8 cellular contexts compared by ENCODE assay signal in genomic region chr7:34087892-34088891, GRCh38.
DNase-seq lines count a peak whose midpoint lies in the region; ATAC-seq and TF ChIP-seq lines count a peak whose summit lies in the region.

No MANE protein-coding gene starts in this region.

- no peak overlapping the region for H3K4me3 ChIP-seq in retinal pigment epithelial cell (ENCODE audit: low read length)

- H3K36me3 Mint-ChIP-seq in natural killer cell (no peaks in the 10 kb centered on the region), endothelial cell (ENCODE audit: low read depth, unreplicated experiment) (no peaks in the 10 kb centered on the region), CD14-positive monocyte (no peaks in the 10 kb centered on the region)
- no peaks in the 10 kb centered on the region for H3K36me3 Mint-ChIP-seq in natural killer cell treated with Interleukin-12 subunit alpha and Interleukin-12 subunit beta and Interleukin-15 and Interleukin-18, amount 100 ng/mL, for 72 hours

- ATAC-seq in natural killer cell (no peak), HG02840 (IDR thresholded peaks at IDR 0.05; ENCODE audit: low FRiP score, unreplicated experiment) (no peak)
- ATAC-seq in natural killer cell treated with Interleukin-12 subunit alpha and Interleukin-12 subunit beta and Interleukin-15 and Interleukin-18, amount 100 ng/mL, for 72 hours = no peak

- H3K9me3 Mint-ChIP-seq in natural killer cell (no peaks in the 10 kb centered on the region), endothelial cell (ENCODE audit: unreplicated experiment) (no peaks in the 10 kb centered on the region), CD14-positive monocyte (peaks cover 0 to 16% (median 4%) of the 10 kb centered on the region in 7 donors)
- peaks cover 6% of the 10 kb centered on the region for H3K9me3 Mint-ChIP-seq in natural killer cell treated with Interleukin-12 subunit alpha and Interleukin-12 subunit beta and Interleukin-15 and Interleukin-18, amount 100 ng/mL, for 72 hours

- peak; percentile 12 for TF ChIP-seq CTCF in natural killer cell (IDR thresholded peaks at IDR 0.05)
- peak; percentile 67 for TF ChIP-seq CTCF in endothelial cell (IDR thresholded peaks at IDR 0.05; ENCODE audit: unreplicated experiment)
- peak; percentile 81 for TF ChIP-seq CTCF in retinal pigment epithelial cell (conservative IDR thresholded peaks at IDR 0.05; ENCODE audit: low read depth, low read length)
- TF ChIP-seq CTCF in CD14-positive monocyte (IDR thresholded peaks at IDR 0.05) = no peak

- DNase-seq in natural killer cell (no peak), NCI-H2196 treated with DMSO at 0.1 percent for 48 hours (lab: John Stamatoyannopoulos, UW; ENCODE audit: unreplicated experiment) (peak; percentile 22), endothelial cell (ENCODE audit: low spot score) (peak; percentile 53), retinal pigment epithelial cell (ENCODE audit: low read depth) (no peak), DMS114 treated with DMSO at 0.1 percent for 48 hours (lab: John Stamatoyannopoulos, UW; ENCODE audit: unreplicated experiment) (no peak), CD14-positive monocyte (ENCODE audit: low spot score) (no peak)
- DNase-seq in natural killer cell treated with Interleukin-12 subunit alpha and Interleukin-12 subunit beta and Interleukin-15 and Interleukin-18, amount 100 ng/mL, for 72 hours (ENCODE audit: low spot score) = no peak

- H3K4me1 Mint-ChIP-seq in natural killer cell (no peaks in the 10 kb centered on the region), endothelial cell (ENCODE audit: unreplicated experiment) (peaks cover 4% of the 10 kb centered on the region), CD14-positive monocyte (no peaks in the 10 kb centered on the region)
- H3K4me1 Mint-ChIP-seq in natural killer cell treated with Interleukin-12 subunit alpha and Interleukin-12 subunit beta and Interleukin-15 and Interleukin-18, amount 100 ng/mL, for 72 hours (ENCODE audit: low read depth in 2 of 2) = no peaks in the 10 kb centered on the region

- intact Hi-C loops in natural killer cell (cut with micrococcal nuclease) (no loop called here), CD14-positive monocyte (cut with micrococcal nuclease) (no loop called here)

- peaks cover 0 to 11% of the 10 kb centered on the region in 2 donors for H3K27me3 Mint-ChIP-seq in natural killer cell (ENCODE audit: low read depth in 2 of 2)
- peaks cover 0 to 9% of the 10 kb centered on the region in 2 donors for H3K27me3 Mint-ChIP-seq in natural killer cell treated with Interleukin-12 subunit alpha and Interleukin-12 subunit beta and Interleukin-15 and Interleukin-18, amount 100 ng/mL, for 72 hours
- H3K27me3 Mint-ChIP-seq in endothelial cell (ENCODE audit: unreplicated experiment) = no peaks in the 10 kb centered on the region
- peaks cover 0 to 2% (median 0%) of the 10 kb centered on the region in 3 donors for H3K27me3 Mint-ChIP-seq in CD14-positive monocyte (ENCODE audit: low read depth in 3 of 3)

- H3K4me3 Mint-ChIP-seq in natural killer cell (no peak overlapping the region), endothelial cell (ENCODE audit: unreplicated experiment) (no peak overlapping the region), CD14-positive monocyte (no peak overlapping the region)
- no peak overlapping the region for H3K4me3 Mint-ChIP-seq in natural killer cell treated with Interleukin-12 subunit alpha and Interleukin-12 subunit beta and Interleukin-15 and Interleukin-18, amount 100 ng/mL, for 72 hours

- H3K27ac Mint-ChIP-seq in natural killer cell (no peak overlapping the region), endothelial cell (ENCODE audit: unreplicated experiment) (no peak overlapping the region), CD14-positive monocyte (no peak overlapping the region)
- no peak overlapping the region for H3K27ac Mint-ChIP-seq in natural killer cell treated with Interleukin-12 subunit alpha and Interleukin-12 subunit beta and Interleukin-15 and Interleukin-18, amount 100 ng/mL, for 72 hours

Comparison
In these comparisons a context has a peak if more than half of its experiments do, and no peak if none do; other contexts are left out.
1. DNase-seq: peak in NCI-H2196 treated with DMSO at 0.1 percent for 48 hours (single experiment) and endothelial cell (single experiment); none in natural killer cell (single experiment), natural killer cell treated with Interleukin-12 subunit alpha and Interleukin-12 subunit beta and Interleukin-15 and Interleukin-18, amount 100 ng/mL, for 72 hours (single experiment), retinal pigment epithelial cell (single experiment), DMS114 treated with DMSO at 0.1 percent for 48 hours (single experiment) and CD14-positive monocyte (single experiment).